11 cellular contexts compared by ENCODE assay signal in the genomic region with DNA sequence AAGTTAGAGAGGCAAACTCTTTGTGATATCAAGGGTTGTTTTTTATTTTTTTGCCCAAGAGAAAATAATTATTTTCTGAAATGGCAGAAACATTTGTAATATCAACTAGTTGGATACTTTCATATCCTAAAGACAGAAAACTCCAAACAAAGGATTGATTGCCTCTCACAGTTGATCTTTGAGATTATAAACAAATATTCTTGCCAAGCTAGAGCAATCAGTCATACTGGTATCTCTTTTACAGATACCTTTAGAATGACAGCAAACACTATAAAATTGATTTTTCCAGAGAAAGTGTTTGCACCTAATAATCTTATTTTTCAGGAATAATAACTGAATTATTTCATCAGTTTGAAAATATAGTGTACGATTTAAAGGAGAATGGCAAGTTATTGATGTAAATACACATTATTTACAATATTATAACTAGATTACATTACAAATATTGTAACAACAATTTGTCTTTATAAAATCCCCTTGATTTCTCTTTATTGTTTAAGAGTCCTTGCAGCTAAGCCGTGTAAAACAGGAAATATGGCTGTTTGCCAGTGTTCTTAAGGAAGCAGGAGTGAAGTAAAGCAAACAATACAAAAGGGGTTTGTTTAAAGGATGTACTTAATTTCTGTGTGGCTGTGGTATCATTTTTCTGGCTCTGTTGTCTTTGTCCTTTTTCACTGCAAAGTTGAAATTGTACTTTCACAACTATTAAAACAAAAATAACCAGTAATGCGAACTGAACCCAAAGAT. TPM values are rescaled to one million over a fixed set of nuclear protein-coding genes. Genes with fewer than 3 reads are reported as not detected.
DNase-seq lines count a peak whose midpoint lies in the region; ATAC-seq, FAIRE-seq and TF ChIP-seq lines count a peak whose summit lies in the region.
"Had no signal": no experiment of that assay in that cellular context is flagged by ENCODE, and none has a peak within 500 bp of the region (broad histone marks: within the 10 kb centered on the region; RNA-seq: fewer than 3 reads in every experiment).

No MANE protein-coding gene starts in this region.

- no peaks in the 10 kb centered on the region for H3K9me3 Mint-ChIP-seq in activated CD4-positive, alpha-beta memory T cell treated with anti-CD3 and anti-CD28 coated beads, Interleukin-2, amount 10 ng/mL, durations not matched to agents 7 days and 5 days
- H3K9me3 Mint-ChIP-seq: WTC11 had no signal

- peak; percentile 87 for FAIRE-seq in pancreas (lab: Jason Lieb, UNC)

- no peaks in the 10 kb centered on the region for H3K27me3 Mint-ChIP-seq in activated CD4-positive, alpha-beta memory T cell treated with anti-CD3 and anti-CD28 coated beads, Interleukin-2, amount 10 ng/mL, durations not matched to agents 7 days and 5 days

- CTCF ChIA-PET in activated CD4-positive, alpha-beta memory T cell treated with anti-CD3 and anti-CD28 coated beads, Interleukin-2, amount 10 ng/mL, durations not matched to agents 7 days and 5 days (lab: Charles Lee), result interaction anchor here (0.6 to 6.0 kb wide), 6 partner anchors 9 to 291 kb away, joined by 3 to 41 read pairs (median 6); no protein-coding TSS in a partner anchor

- 14% methylated on average over 3 of the region's 3 CpGs for WGBS in pancreas, 2 donors

- H3K27ac ChIP-seq in pancreas, result peak overlapping the region in 2 of 4 donors; percentile 0 to 23
- H3K27ac ChIP-seq: cardiac muscle cell had no signal

- no peak overlapping the region for H3K4me3 Mint-ChIP-seq in activated CD4-positive, alpha-beta memory T cell treated with anti-CD3 and anti-CD28 coated beads, Interleukin-2, amount 10 ng/mL, durations not matched to agents 7 days and 5 days
- H3K4me3 Mint-ChIP-seq: WTC11 had no signal

- intact Hi-C loops in pancreas (cut with DNase I), result loop anchor here in 2 of 3 donors (10.0 kb wide), 1 partner anchor 290 kb away; no protein-coding TSS in a partner anchor

- DNase-seq in GDM1 (lab: John Stamatoyannopoulos, UW), result peak; percentile 15
- DNase-seq in NCI-H2171 treated with DMSO at 0.1 percent for 48 hours (lab: John Stamatoyannopoulos, UW), result peak; percentile 34
- peak; percentile 62 for DNase-seq in epithelial cell of esophagus (ENCODE audit: low read depth)
- DNase-seq in pancreas, result no peak
- no peak for DNase-seq in activated CD4-positive, alpha-beta memory T cell treated with anti-CD3 and anti-CD28 coated beads, Interleukin-2, amount 10 ng/mL, durations not matched to agents 7 days and 5 days
- DNase-seq: mesendoderm had no signal

- H3K27ac Mint-ChIP-seq in activated CD4-positive, alpha-beta memory T cell treated with anti-CD3 and anti-CD28 coated beads, Interleukin-2, amount 10 ng/mL, durations not matched to agents 7 days and 5 days, result no peak overlapping the region
- H3K27ac Mint-ChIP-seq: WTC11 had no signal

- H3K4me1 Mint-ChIP-seq in activated CD4-positive, alpha-beta memory T cell treated with anti-CD3 and anti-CD28 coated beads, Interleukin-2, amount 10 ng/mL, durations not matched to agents 7 days and 5 days, result peaks cover 5% of the 10 kb centered on the region

- no peaks in the 10 kb centered on the region for H3K27me3 ChIP-seq in pancreas
- H3K27me3 ChIP-seq: cardiac muscle cell had no signal

- POLR2A ChIA-PET in activated CD4-positive, alpha-beta memory T cell treated with anti-CD3 and anti-CD28 coated beads, Interleukin-2, amount 10 ng/mL, durations not matched to agents 7 days and 5 days (lab: Charles Lee), result no interaction called here

- ATAC-seq in pancreas, result peak; percentile 49 to 68 (median 54)
- ATAC-seq in HG02642 (IDR thresholded peaks at IDR 0.05; ENCODE audit: poor library complexity, unreplicated experiment), result no peak
- ATAC-seq in GM21825 (IDR thresholded peaks at IDR 0.05; ENCODE audit: unreplicated experiment), result no peak
- no peak for ATAC-seq in GM18498 (IDR thresholded peaks at IDR 0.05; ENCODE audit: unreplicated experiment)
- ATAC-seq: WTC11 had no signal

- H3K36me3 Mint-ChIP-seq in activated CD4-positive, alpha-beta memory T cell treated with anti-CD3 and anti-CD28 coated beads, Interleukin-2, amount 10 ng/mL, durations not matched to agents 7 days and 5 days (ENCODE audit: low read depth), result no peaks in the 10 kb centered on the region
- H3K36me3 Mint-ChIP-seq: WTC11 had no signal

- no peaks in the 10 kb centered on the region for H3K36me3 ChIP-seq in pancreas
- H3K36me3 ChIP-seq: cardiac muscle cell had no signal

- TF ChIP-seq CTCF in epithelial cell of esophagus (IDR thresholded peaks at IDR 0.05; ENCODE audit: insufficient read depth, low read depth, low read length, missing control alignments) (no peak), pancreas (IDR thresholded peaks at IDR 0.05) (no peak)

- no peaks in the 10 kb centered on the region for H3K9me3 ChIP-seq in pancreas

- H3K4me1 ChIP-seq in pancreas, result peaks cover 0 to 21% (median 13%) of the 10 kb centered on the region in 3 donors

- H3K4me3 ChIP-seq in epithelial cell of esophagus (ENCODE audit: low read length) (no peak overlapping the region), pancreas (no peak overlapping the region)
- H3K4me3 ChIP-seq: cardiac muscle cell had no signal

RNA-seq across cellular contexts. Expression of a gene that starts 58.4 kb away (rescaled TPM):
- 10 to 100 TPM; 14.4 to 25.5 (median 17.9) TPM for total RNA-seq in pancreas
- polyA plus RNA-seq in pancreas, result 10 to 100 TPM in 1 of 2 donors, 1 to 10 TPM in 1; 4.0 to 12.8 TPM
- 10 to 100 TPM; 46.2 to 48.2 TPM for total RNA-seq in activated CD4-positive, alpha-beta memory T cell treated with anti-CD3 and anti-CD28 coated beads, Interleukin-2, amount 10 ng/mL, durations not matched to agents 7 days and 5 days

Comparison
In these comparisons a context has a peak if more than half of its experiments do, and no peak if none do; other contexts are left out.
1. DNase-seq: peak in GDM1 (single experiment), NCI-H2171 treated with DMSO at 0.1 percent for 48 hours (single experiment) and epithelial cell of esophagus (single experiment); none in pancreas (0 of 6) and activated CD4-positive, alpha-beta memory T cell treated with anti-CD3 and anti-CD28 coated beads, Interleukin-2, amount 10 ng/mL, durations not matched to agents 7 days and 5 days (single experiment).
2. ATAC-seq: peak in pancreas (4 of 4); none in HG02642 (single experiment), GM21825 (single experiment) and GM18498 (single experiment).